29 cellular contexts compared by ENCODE assay signal in the genomic region with DNA sequence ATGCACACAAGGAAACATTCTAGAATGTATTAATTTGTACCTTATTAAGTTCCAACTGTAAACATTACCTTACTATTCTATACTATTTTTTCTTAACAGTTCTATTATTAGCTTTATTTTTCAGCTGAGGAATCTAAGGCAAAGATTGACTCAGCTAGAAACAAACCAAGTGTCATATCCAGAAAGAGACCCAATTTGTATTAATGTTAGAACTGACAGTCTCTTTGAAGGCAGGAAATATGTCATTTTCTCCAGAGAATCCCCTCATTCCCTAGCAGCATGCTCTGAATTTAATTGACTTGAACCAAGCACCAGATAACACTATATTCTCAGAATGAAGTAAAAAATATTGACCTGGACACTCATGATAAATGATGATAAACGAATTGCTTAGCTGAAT.
"Had no signal": no experiment of that assay in that cellular context is flagged by ENCODE, and none has a peak within 500 bp of the region (broad histone marks: within the 10 kb centered on the region; RNA-seq: fewer than 3 reads in every experiment).

No MANE protein-coding gene starts in this region.

- ATAC-seq: effector memory CD8-positive, alpha-beta T cell; esophagus mucosa; foreskin keratinocyte; gastrocnemius medialis; gastroesophageal sphincter; heart left ventricle; heart right ventricle had no signal

- DNase-seq: colonic mucosa; cortex of kidney; dermis blood vessel endothelial cell; dorsolateral prefrontal cortex; effector CD4-positive, alpha-beta T cell; effector CD8-positive, alpha-beta T cell; effector memory CD4-positive, alpha-beta T cell; effector memory CD8-positive, alpha-beta T cell; endodermal cell; erythroblast; esophagus squamous epithelium; foreskin fibroblast; foreskin keratinocyte; foreskin melanocyte; gastrocnemius medialis; glutamatergic neuron; head of caudate nucleus; heart left ventricle; heart right ventricle had no signal

- FAIRE-seq: colon, endometrium, endothelial cell of umbilical vein, frontal cortex had no signal

- H3K36me3 ChIP-seq: colonic mucosa, esophagus muscularis mucosa, esophagus squamous epithelium, gastrocnemius medialis, gastroesophageal sphincter, heart left ventricle, heart right ventricle had no signal

- H3K27me3 Mint-ChIP-seq: dendritic cell treated with granulocyte-macrophage colony-stimulating factor and Interleukin-4, amounts not matched to agents 40 ng/mL and 50 ng/mL, for 4 days; effector memory CD8-positive, alpha-beta T cell had no signal

- H3K27ac Mint-ChIP-seq: dendritic cell treated with granulocyte-macrophage colony-stimulating factor and Interleukin-4, amounts not matched to agents 40 ng/mL and 50 ng/mL, for 4 days; effector memory CD8-positive, alpha-beta T cell; endodermal cell had no signal

- H3K9me3 ChIP-seq: colonic mucosa, esophagus muscularis mucosa, esophagus squamous epithelium, gastrocnemius medialis had no signal

- H3K9me3 Mint-ChIP-seq: effector memory CD8-positive, alpha-beta T cell; endodermal cell had no signal

- H3K27me3 ChIP-seq: colonic mucosa, dorsolateral prefrontal cortex, esophagus muscularis mucosa, esophagus squamous epithelium, foreskin keratinocyte, gastrocnemius medialis, gastroesophageal sphincter, heart left ventricle, heart right ventricle had no signal

- H3K4me3 Mint-ChIP-seq: dendritic cell treated with granulocyte-macrophage colony-stimulating factor and Interleukin-4, amounts not matched to agents 40 ng/mL and 50 ng/mL, for 4 days; effector memory CD8-positive, alpha-beta T cell; endodermal cell had no signal

- H3K4me3 ChIP-seq: colonic mucosa, coronary artery, dorsolateral prefrontal cortex, esophagus muscularis mucosa, esophagus squamous epithelium, gastrocnemius medialis, gastroesophageal sphincter, heart left ventricle, heart right ventricle had no signal

- H3K4me1 ChIP-seq: colonic mucosa, esophagus muscularis mucosa, esophagus squamous epithelium, foreskin keratinocyte, gastrocnemius medialis, gastroesophageal sphincter, heart left ventricle, heart right ventricle had no signal

- H3K4me1 Mint-ChIP-seq: endodermal cell had no signal

- H3K27ac ChIP-seq: colonic mucosa, coronary artery, dorsolateral prefrontal cortex, epithelial cell of prostate, esophagus muscularis mucosa, esophagus squamous epithelium, foreskin keratinocyte, gastrocnemius medialis, gastroesophageal sphincter, heart left ventricle, heart right ventricle had no signal
